ENCODE assay signal across 8 cellular contexts in the genomic region with DNA sequence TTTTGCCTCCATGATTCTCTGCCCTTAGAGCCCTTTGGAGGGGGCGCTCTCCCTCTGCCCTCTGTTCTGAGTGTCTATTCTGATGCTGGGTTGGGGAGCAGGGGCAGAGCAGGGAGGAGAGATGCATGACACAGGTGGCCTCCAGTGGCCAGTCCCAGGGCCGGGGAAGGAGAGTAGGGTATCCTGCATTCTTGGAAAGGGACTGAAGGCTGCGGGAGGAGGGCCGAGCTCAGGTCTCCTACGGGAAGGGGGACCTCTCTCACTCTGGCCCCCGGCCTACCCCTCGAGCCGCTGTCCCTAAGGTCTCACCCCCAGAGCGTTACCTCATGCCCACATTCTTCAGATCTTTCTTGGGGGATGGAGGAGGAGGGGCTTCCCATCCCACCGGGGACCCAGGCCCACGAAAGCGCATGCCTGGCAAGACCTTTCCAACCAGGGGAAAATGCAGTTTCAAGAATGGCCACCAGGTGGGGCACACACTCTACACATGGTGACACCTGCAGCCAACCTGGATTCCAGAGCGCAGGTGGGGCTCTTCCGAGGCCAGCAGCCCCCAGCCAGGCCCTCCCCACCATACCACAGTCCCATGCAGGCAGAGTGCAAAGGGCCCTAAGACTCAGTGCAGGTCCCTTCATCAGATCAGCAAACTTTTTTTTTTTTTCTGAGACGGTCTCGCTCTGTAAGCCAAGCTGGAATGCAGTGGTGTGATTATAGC.
DNase-seq lines count a peak whose midpoint lies in the region; ATAC-seq and TF ChIP-seq lines count a peak whose summit lies in the region.

No MANE protein-coding gene starts in this region.

- no peak for TF ChIP-seq POLR2A in right lobe of liver (IDR thresholded peaks at IDR 0.05)

- DNase-seq in NCI-H1694 (lab: John Stamatoyannopoulos, UW) (peak; percentile 65), caudate nucleus (lab: John Stamatoyannopoulos, UW) (peak in 49 of 61 donors; percentile 3 to 77 (median 25)), right lobe of liver (peak in 2 of 3 donors; percentile 64 to 77)
- peak; percentile 79 for DNase-seq in activated CD4-positive, CD25-positive, alpha-beta regulatory T cell treated with anti-CD3 and anti-CD28 coated beads, Interleukin-2, amount 50 U/mL, for 72 hours
- DNase-seq in stimulated activated CD8-positive, alpha-beta memory T cell treated with anti-CD3 and anti-CD28 coated beads, Interleukin-12 subunit alpha, Interleukin-12 subunit beta, amount 100 ng/mL, for 1 hour (ENCODE audit: low read depth): peak; percentile 64

- H3K9me3 ChIP-seq in right lobe of liver: no peaks in the 10 kb centered on the region

- ATAC-seq in right lobe of liver: peak; percentile 64 to 70 (median 69)
- ATAC-seq in GM19452 (IDR thresholded peaks at IDR 0.05; ENCODE audit: unreplicated experiment): no peak
- no peak for ATAC-seq in HG02610 (IDR thresholded peaks at IDR 0.05; ENCODE audit: unreplicated experiment)

- no peak overlapping the region for H3K4me3 ChIP-seq in right lobe of liver

- H3K27me3 ChIP-seq in right lobe of liver: no peaks in the 10 kb centered on the region

- intact Hi-C loops in right lobe of liver (cut with DNase I): loop anchor here in 1 of 2 donors (5.0 kb wide), 1 partner anchor 730 kb away; no protein-coding TSS in a partner anchor

- WGBS in right lobe of liver (ENCODE audit: insufficient coverage, low coverage, low lambda C conversion rate, missing lambda C conversion rate): 0% methylated on average over 3 of the region's 16 CpGs

- TF ChIP-seq CTCF in GM12874 (IDR thresholded peaks at IDR 0.05; ENCODE audit: insufficient read depth, low read depth, low read length): peak; percentile 89
- peak; percentile 87 to 91 (median 88) for TF ChIP-seq CTCF in right lobe of liver (IDR thresholded peaks at IDR 0.05)

- peaks cover 0 to 4% (median under 1%) of the 10 kb centered on the region in 4 donors for H3K4me1 ChIP-seq in right lobe of liver

- H3K36me3 ChIP-seq in right lobe of liver: no peaks in the 10 kb centered on the region

- H3K27ac ChIP-seq in caudate nucleus (ENCODE audit: low read depth, low read length): no peak overlapping the region
- no peak overlapping the region for H3K27ac ChIP-seq in right lobe of liver

Comparison
In these comparisons a context has a peak if more than half of its experiments do, and no peak if none do; other contexts are left out.
1. DNase-seq: peak in every context shown above with its lines; median percentile 79 in activated CD4-positive, CD25-positive, alpha-beta regulatory T cell treated with anti-CD3 and anti-CD28 coated beads, Interleukin-2, amount 50 U/mL, for 72 hours; 70 in right lobe of liver; 65 in NCI-H1694; 64 in stimulated activated CD8-positive, alpha-beta memory T cell treated with anti-CD3 and anti-CD28 coated beads, Interleukin-12 subunit alpha, Interleukin-12 subunit beta, amount 100 ng/mL, for 1 hour; 25 in caudate nucleus.
2. ATAC-seq: peak in right lobe of liver (4 of 4); none in GM19452 (single experiment) and HG02610 (single experiment).